In the genomic region with DNA sequence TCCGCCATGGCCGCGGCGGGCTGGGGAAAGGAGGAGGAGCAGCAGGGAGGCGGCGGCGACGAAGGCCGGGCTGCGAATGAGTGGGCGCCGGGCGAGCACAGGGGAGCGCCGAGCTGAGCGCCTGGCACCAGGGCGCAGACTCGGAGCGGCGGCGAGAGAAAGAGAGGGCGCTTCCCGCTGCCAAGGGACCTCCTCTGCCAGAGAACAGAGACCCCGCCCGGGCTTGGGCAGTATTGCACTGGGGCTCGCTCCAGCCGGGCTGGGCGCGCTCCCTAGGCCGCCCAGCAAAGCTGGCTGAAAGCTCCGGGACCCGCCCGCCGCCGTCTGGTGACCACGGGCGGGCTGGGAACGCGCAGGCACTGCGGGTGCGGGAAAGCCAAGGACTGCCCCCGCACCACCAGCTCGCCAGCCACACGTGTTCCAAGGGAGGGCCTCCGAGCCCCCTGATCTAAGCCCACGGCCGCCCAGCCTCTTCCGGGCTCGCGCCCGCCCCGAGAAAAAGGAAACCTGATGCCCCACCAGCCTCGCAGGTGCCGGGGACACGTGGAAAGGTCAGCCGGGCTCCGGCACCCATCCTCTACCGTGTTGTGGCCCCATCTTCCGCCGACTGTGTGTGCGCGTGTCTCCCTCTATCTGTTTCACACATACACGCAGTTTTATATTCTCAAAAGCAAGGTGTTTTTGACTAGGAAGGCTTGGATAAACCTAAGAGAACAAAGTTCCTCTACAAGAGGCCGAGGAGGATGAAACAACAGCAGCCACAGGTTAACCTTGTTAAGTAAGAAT, we compare ENCODE assay signal across 1 cellular context.
TF ChIP-seq lines count a peak whose summit lies in the region.

A gene (minus strand): TSS at position 140 of the 786 bp plus-strand sequence. CDS start 132 bp downstream, at position 8.

TF ChIP-seq in HEK293, 187 proteins besides CTCF, POLR2A, EP300 and RAD21 (continued from another document and continues in another):
- TF ChIP-seq, protein P1, sequence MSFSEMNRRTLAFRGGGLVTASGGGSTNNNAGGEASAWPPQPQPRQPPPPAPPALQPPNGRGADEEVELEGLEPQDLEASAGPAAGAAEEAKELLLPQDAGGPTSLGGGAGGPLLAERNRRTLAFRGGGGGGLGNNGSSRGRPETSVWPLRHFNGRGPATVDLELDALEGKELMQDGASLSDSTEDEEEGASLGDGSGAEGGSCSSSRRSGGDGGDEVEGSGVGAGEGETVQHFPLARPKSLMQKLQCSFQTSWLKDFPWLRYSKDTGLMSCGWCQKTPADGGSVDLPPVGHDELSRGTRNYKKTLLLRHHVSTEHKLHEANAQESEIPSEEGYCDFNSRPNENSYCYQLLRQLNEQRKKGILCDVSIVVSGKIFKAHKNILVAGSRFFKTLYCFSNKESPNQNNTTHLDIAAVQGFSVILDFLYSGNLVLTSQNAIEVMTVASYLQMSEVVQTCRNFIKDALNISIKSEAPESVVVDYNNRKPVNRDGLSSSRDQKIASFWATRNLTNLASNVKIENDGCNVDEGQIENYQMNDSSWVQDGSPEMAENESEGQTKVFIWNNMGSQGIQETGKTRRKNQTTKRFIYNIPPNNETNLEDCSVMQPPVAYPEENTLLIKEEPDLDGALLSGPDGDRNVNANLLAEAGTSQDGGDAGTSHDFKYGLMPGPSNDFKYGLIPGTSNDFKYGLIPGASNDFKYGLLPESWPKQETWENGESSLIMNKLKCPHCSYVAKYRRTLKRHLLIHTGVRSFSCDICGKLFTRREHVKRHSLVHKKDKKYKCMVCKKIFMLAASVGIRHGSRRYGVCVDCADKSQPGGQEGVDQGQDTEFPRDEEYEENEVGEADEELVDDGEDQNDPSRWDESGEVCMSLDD (tag by site-specific recombination; IDR thresholded peaks at IDR 0.05), result peak; percentile 79
- TF ChIP-seq ZNF10 (tag by site-specific recombination; IDR thresholded peaks at IDR 0.05) (peak; percentile 81), ZNF501 (tag by site-specific recombination; IDR thresholded peaks at IDR 0.05) (peak; percentile 78; the same call in 1 of the 2 replicates), GLI4 (tag by site-specific recombination; IDR thresholded peaks at IDR 0.05) (peak; percentile 81; the same call in 1 of the 2 replicates), ZBTB48 (tag by site-specific recombination; IDR thresholded peaks at IDR 0.05) (peak; percentile 96), ZNF2 (tag by site-specific recombination; IDR thresholded peaks at IDR 0.05) (peak; percentile 68), KLF1 (tag by site-specific recombination; IDR thresholded peaks at IDR 0.05) (peak; percentile 75), ZNF701 (tag by site-specific recombination; IDR thresholded peaks at IDR 0.05) (no peak), ZNF785 (tag by site-specific recombination; IDR thresholded peaks at IDR 0.05) (peak; percentile 53; the same call in 1 of the 2 replicates), ZNF354C (tag by site-specific recombination; IDR thresholded peaks at IDR 0.05; ENCODE audit: borderline replicate concordance, low read depth) (no peak), ZFP69B (tag by site-specific recombination; IDR thresholded peaks at IDR 0.05) (0 out of 2 replicates have a peak, but pooled peaks have one; percentile 36), ZNF670 (tag by site-specific recombination; IDR thresholded peaks at IDR 0.05; ENCODE audit: low read depth) (no peak), ZEB2 (tag by site-specific recombination; IDR thresholded peaks at IDR 0.05) (peak; percentile 97), KLF10 (tag by site-specific recombination; IDR thresholded peaks at IDR 0.05) (peak; percentile 54; the same call in 1 of the 2 replicates), ZSCAN16 (tag by site-specific recombination; IDR thresholded peaks at IDR 0.05) (no peak), ZNF324 (tag by site-specific recombination; IDR thresholded peaks at IDR 0.05) (peak; percentile 62; the same call in 1 of the 2 replicates), IKZF3 (tag by site-specific recombination; IDR thresholded peaks at IDR 0.05) (peak; percentile 63), BCL11B (tag by site-specific recombination; IDR thresholded peaks at IDR 0.05; ENCODE audit: low read depth) (peak; percentile 40; the same call in 1 of the 2 replicates), KLF8 (tag by site-specific recombination; IDR thresholded peaks at IDR 0.05) (peak; percentile 91), SP2 (tag by site-specific recombination; IDR thresholded peaks at IDR 0.05) (peak; percentile 86)
- TF ChIP-seq, protein P2, sequence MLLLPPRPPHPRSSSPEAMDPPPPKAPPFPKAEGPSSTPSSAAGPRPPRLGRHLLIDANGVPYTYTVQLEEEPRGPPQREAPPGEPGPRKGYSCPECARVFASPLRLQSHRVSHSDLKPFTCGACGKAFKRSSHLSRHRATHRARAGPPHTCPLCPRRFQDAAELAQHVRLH (tag by site-specific recombination; IDR thresholded peaks at IDR 0.05), result peak; percentile 41
- TF ChIP-seq, protein P3, sequence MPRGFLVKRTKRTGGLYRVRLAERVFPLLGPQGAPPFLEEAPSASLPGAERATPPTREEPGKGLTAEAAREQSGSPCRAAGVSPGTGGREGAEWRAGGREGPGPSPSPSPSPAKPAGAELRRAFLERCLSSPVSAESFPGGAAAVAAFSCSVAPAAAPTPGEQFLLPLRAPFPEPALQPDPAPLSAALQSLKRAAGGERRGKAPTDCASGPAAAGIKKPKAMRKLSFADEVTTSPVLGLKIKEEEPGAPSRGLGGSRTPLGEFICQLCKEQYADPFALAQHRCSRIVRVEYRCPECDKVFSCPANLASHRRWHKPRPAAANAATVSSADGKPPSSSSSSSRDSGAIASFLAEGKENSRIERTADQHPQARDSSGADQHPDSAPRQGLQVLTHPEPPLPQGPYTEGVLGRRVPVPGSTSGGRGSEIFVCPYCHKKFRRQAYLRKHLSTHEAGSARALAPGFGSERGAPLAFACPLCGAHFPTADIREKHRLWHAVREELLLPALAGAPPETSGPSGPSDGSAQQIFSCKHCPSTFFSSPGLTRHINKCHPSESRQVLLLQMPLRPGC (tag by site-specific recombination; IDR thresholded peaks at IDR 0.05), result no peak; the same call in 1 of the 2 replicates
- TF ChIP-seq, protein P4, sequence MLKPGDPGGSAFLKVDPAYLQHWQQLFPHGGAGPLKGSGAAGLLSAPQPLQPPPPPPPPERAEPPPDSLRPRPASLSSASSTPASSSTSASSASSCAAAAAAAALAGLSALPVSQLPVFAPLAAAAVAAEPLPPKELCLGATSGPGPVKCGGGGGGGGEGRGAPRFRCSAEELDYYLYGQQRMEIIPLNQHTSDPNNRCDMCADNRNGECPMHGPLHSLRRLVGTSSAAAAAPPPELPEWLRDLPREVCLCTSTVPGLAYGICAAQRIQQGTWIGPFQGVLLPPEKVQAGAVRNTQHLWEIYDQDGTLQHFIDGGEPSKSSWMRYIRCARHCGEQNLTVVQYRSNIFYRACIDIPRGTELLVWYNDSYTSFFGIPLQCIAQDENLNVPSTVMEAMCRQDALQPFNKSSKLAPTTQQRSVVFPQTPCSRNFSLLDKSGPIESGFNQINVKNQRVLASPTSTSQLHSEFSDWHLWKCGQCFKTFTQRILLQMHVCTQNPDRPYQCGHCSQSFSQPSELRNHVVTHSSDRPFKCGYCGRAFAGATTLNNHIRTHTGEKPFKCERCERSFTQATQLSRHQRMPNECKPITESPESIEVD (tag by site-specific recombination; IDR thresholded peaks at IDR 0.05), result no peak
- TF ChIP-seq, protein P5, sequence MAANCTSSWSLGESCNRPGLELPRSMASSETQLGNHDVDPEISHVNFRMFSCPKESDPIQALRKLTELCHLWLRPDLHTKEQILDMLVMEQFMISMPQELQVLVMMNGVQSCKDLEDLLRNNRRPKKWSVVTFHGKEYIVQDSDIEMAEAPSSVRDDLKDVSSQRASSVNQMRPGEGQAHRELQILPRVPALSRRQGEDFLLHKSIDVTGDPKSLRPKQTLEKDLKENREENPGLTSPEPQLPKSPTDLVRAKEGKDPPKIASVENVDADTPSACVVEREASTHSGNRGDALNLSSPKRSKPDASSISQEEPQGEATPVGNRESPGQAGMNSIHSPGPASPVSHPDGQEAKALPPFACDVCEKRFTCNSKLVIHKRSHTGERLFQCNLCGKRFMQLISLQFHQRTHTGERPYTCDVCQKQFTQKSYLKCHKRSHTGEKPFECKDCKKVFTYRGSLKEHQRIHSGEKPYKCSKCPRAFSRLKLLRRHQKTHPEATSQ (tag by site-specific recombination; IDR thresholded peaks at IDR 0.05), result no peak; the same call in 1 of the 2 replicates
- TF ChIP-seq, protein P6, sequence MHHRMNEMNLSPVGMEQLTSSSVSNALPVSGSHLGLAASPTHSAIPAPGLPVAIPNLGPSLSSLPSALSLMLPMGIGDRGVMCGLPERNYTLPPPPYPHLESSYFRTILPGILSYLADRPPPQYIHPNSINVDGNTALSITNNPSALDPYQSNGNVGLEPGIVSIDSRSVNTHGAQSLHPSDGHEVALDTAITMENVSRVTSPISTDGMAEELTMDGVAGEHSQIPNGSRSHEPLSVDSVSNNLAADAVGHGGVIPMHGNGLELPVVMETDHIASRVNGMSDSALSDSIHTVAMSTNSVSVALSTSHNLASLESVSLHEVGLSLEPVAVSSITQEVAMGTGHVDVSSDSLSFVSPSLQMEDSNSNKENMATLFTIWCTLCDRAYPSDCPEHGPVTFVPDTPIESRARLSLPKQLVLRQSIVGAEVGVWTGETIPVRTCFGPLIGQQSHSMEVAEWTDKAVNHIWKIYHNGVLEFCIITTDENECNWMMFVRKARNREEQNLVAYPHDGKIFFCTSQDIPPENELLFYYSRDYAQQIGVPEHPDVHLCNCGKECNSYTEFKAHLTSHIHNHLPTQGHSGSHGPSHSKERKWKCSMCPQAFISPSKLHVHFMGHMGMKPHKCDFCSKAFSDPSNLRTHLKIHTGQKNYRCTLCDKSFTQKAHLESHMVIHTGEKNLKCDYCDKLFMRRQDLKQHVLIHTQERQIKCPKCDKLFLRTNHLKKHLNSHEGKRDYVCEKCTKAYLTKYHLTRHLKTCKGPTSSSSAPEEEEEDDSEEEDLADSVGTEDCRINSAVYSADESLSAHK (tag by site-specific recombination; IDR thresholded peaks at IDR 0.05), result 0 out of 2 replicates have a peak, but pooled peaks have one; percentile 8
- TF ChIP-seq, protein P7, sequence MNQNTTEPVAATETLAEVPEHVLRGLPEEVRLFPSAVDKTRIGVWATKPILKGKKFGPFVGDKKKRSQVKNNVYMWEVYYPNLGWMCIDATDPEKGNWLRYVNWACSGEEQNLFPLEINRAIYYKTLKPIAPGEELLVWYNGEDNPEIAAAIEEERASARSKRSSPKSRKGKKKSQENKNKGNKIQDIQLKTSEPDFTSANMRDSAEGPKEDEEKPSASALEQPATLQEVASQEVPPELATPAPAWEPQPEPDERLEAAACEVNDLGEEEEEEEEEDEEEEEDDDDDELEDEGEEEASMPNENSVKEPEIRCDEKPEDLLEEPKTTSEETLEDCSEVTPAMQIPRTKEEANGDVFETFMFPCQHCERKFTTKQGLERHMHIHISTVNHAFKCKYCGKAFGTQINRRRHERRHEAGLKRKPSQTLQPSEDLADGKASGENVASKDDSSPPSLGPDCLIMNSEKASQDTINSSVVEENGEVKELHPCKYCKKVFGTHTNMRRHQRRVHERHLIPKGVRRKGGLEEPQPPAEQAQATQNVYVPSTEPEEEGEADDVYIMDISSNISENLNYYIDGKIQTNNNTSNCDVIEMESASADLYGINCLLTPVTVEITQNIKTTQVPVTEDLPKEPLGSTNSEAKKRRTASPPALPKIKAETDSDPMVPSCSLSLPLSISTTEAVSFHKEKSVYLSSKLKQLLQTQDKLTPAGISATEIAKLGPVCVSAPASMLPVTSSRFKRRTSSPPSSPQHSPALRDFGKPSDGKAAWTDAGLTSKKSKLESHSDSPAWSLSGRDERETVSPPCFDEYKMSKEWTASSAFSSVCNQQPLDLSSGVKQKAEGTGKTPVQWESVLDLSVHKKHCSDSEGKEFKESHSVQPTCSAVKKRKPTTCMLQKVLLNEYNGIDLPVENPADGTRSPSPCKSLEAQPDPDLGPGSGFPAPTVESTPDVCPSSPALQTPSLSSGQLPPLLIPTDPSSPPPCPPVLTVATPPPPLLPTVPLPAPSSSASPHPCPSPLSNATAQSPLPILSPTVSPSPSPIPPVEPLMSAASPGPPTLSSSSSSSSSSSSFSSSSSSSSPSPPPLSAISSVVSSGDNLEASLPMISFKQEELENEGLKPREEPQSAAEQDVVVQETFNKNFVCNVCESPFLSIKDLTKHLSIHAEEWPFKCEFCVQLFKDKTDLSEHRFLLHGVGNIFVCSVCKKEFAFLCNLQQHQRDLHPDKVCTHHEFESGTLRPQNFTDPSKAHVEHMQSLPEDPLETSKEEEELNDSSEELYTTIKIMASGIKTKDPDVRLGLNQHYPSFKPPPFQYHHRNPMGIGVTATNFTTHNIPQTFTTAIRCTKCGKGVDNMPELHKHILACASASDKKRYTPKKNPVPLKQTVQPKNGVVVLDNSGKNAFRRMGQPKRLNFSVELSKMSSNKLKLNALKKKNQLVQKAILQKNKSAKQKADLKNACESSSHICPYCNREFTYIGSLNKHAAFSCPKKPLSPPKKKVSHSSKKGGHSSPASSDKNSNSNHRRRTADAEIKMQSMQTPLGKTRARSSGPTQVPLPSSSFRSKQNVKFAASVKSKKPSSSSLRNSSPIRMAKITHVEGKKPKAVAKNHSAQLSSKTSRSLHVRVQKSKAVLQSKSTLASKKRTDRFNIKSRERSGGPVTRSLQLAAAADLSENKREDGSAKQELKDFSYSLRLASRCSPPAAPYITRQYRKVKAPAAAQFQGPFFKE (tag by site-specific recombination; IDR thresholded peaks at IDR 0.05; ENCODE audit: borderline replicate concordance), result no peak
- TF ChIP-seq, protein P8, sequence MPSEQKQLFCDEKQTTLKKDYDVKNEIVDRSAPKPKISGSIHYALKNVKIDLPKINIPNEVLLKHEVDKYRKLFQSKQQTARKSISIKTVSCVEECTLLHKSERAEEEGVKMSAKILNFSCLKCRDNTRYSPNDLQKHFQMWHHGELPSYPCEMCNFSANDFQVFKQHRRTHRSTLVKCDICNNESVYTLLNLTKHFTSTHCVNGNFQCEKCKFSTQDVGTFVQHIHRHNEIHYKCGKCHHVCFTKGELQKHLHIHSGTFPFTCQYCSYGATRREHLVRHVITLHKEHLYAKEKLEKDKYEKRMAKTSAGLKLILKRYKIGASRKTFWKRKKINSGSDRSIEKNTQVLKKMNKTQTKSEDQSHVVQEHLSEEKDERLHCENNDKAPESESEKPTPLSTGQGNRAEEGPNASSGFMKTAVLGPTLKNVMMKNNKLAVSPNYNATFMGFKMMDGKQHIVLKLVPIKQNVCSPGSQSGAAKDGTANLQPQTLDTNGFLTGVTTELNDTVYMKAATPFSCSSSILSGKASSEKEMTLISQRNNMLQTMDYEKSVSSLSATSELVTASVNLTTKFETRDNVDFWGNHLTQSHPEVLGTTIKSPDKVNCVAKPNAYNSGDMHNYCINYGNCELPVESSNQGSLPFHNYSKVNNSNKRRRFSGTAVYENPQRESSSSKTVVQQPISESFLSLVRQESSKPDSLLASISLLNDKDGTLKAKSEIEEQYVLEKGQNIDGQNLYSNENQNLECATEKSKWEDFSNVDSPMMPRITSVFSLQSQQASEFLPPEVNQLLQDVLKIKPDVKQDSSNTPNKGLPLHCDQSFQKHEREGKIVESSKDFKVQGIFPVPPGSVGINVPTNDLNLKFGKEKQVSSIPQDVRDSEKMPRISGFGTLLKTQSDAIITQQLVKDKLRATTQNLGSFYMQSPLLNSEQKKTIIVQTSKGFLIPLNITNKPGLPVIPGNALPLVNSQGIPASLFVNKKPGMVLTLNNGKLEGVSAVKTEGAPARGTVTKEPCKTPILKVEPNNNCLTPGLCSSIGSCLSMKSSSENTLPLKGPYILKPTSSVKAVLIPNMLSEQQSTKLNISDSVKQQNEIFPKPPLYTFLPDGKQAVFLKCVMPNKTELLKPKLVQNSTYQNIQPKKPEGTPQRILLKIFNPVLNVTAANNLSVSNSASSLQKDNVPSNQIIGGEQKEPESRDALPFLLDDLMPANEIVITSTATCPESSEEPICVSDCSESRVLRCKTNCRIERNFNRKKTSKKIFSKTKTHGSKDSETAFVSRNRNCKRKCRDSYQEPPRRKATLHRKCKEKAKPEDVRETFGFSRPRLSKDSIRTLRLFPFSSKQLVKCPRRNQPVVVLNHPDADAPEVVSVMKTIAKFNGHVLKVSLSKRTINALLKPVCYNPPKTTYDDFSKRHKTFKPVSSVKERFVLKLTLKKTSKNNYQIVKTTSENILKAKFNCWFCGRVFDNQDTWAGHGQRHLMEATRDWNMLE (tag by site-specific recombination; conservative IDR thresholded peaks at IDR 0.05; ENCODE audit: low read depth), result peak; percentile 49
